In the genomic region with DNA sequence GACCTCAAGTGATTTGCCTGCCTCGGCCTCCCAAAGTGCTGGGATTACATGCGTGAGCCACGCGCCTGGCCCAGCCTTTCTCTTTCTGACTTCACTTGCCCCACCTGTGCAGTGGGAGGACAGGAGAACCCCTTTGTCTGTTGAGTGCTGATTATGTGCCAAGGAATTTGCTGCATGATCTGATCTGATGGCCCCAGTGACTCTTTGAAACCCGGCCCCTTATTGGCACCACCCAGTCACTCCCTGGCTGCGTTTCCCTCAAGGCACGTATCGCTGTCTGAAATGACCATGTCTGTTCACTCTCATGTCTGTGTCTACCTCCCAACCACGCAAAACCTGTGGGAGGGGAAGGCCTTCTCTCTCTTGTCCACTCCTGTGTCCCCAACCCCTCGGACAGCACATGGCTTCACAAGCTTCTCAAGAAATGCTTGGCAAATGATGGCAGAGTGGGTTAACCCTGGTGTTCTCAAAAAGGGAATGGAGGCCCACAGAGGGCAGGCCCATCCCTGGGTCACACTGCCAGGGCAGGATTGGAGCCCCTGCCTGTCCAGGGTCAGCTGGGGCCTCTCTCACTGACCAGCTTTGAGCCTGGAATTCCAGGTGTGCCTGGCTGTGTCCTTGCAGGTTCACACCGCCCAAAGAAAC, we compare ENCODE assay signal across 9 cellular contexts. TPM values are rescaled to one million over a fixed set of nuclear protein-coding genes. Genes with fewer than 3 reads are reported as not detected.
DNase-seq lines count a peak whose midpoint lies in the region; ATAC-seq and TF ChIP-seq lines count a peak whose summit lies in the region.
"Had no signal": no experiment of that assay in that cellular context is flagged by ENCODE, and none has a peak within 500 bp of the region (broad histone marks: within the 10 kb centered on the region; RNA-seq: fewer than 3 reads in every experiment).

No MANE protein-coding gene starts in this region.

- peaks cover 63% of the 10 kb centered on the region for H3K4me1 ChIP-seq in IMR-90 (ENCODE audit: control insufficient read depth, insufficient read depth, low read length)
- H3K4me1 ChIP-seq in right lobe of liver = peaks cover 0 to 60% (median 42%) of the 10 kb centered on the region in 4 donors
- H3K4me1 ChIP-seq in stomach = peaks cover 57 to 100% (median 79%) of the 10 kb centered on the region in 4 donors
- H3K4me1 ChIP-seq in mesendoderm (ENCODE audit: control insufficient read depth, low read depth, low read length) = no peaks in the 10 kb centered on the region

- H3K4me2 ChIP-seq in IMR-90 (ENCODE audit: low read depth, low read length) = peak overlapping the region; percentile 19; the same call in 1 of the 2 replicates
- no peak overlapping the region for H3K4me2 ChIP-seq in mesendoderm (ENCODE audit: low read length)

- H3K56ac ChIP-seq in IMR-90 (ENCODE audit: extremely low read depth, insufficient read depth, low read length) (no peak overlapping the region), mesendoderm (ENCODE audit: low read length) (no peak overlapping the region)

- H3K27ac ChIP-seq in IMR-90 (ENCODE audit: insufficient read depth, low read length) (peak overlapping the region; percentile 85), brain microvascular endothelial cell (peak overlapping the region; percentile 88), right lobe of liver (peak overlapping the region; percentile 65 to 90 (median 87)), stomach (peak overlapping the region; percentile 37 to 86 (median 84)), mesendoderm (ENCODE audit: low read depth, low read length) (no peak overlapping the region)

- H3K9me3 Mint-ChIP-seq in activated naive CD4-positive, alpha-beta T cell treated with anti-CD3 and anti-CD28 coated beads, Interleukin-2, amount 10 ng/mL, durations not matched to agents 7 days and 5 days = no peaks in the 10 kb centered on the region

- peaks cover 58% of the 10 kb centered on the region for H3K9me1 ChIP-seq in IMR-90 (ENCODE audit: insufficient read depth, low read length)

- H3K27me3 Mint-ChIP-seq in activated naive CD4-positive, alpha-beta T cell treated with anti-CD3 and anti-CD28 coated beads, Interleukin-2, amount 10 ng/mL, durations not matched to agents 7 days and 5 days = peaks cover 21% of the 10 kb centered on the region

- H3K36me3 ChIP-seq in IMR-90 (ENCODE audit: control insufficient read depth, insufficient read depth, low read length) (peaks cover 18% of the 10 kb centered on the region), brain microvascular endothelial cell (replicated peaks) (peaks cover 4% of the 10 kb centered on the region), right lobe of liver (no peaks in the 10 kb centered on the region), stomach (no peaks in the 10 kb centered on the region), mesendoderm (ENCODE audit: control insufficient read depth, insufficient read depth, low read length) (no peaks in the 10 kb centered on the region)

- no peak for TF ChIP-seq POLR2A in IMR-90 (IDR thresholded peaks at IDR 0.05; ENCODE audit: low read depth, low read length)
- no peak for TF ChIP-seq POLR2A in right lobe of liver (IDR thresholded peaks at IDR 0.05)
- no peak for TF ChIP-seq POLR2A in stomach (IDR thresholded peaks at IDR 0.05)

- no peaks in the 10 kb centered on the region for H3K36me3 Mint-ChIP-seq in activated naive CD4-positive, alpha-beta T cell treated with anti-CD3 and anti-CD28 coated beads, Interleukin-2, amount 10 ng/mL, durations not matched to agents 7 days and 5 days

- H3K23ac ChIP-seq in IMR-90 (ENCODE audit: low read depth, low read length) (peak overlapping the region; percentile 70), mesendoderm (ENCODE audit: low read length) (no peak overlapping the region)

- H3K79me2 ChIP-seq in mesendoderm (ENCODE audit: control insufficient read depth, insufficient read depth, low read length) = no peaks in the 10 kb centered on the region

- H4K8ac ChIP-seq in IMR-90 (ENCODE audit: low read depth in 2 of 2, low read length in 2 of 2) (peak overlapping the region; percentile 64 to 87), mesendoderm (ENCODE audit: low read depth, low read length) (no peak overlapping the region)

- H3K4me3 Mint-ChIP-seq in activated naive CD4-positive, alpha-beta T cell treated with anti-CD3 and anti-CD28 coated beads, Interleukin-2, amount 10 ng/mL, durations not matched to agents 7 days and 5 days = no peak overlapping the region

- H4K20me1 ChIP-seq in IMR-90 (ENCODE audit: insufficient read depth, low read length) = peaks cover 72% of the 10 kb centered on the region

- DNase-seq in IMR-90 (no peak), brain microvascular endothelial cell (no peak), right lobe of liver (no peak), stomach (no peak), NCI-H526 treated with DMSO at 0.1 percent for 48 hours (lab: John Stamatoyannopoulos, UW) (no peak), mesendoderm (no peak)
- no peak for DNase-seq in activated naive CD4-positive, alpha-beta T cell treated with anti-CD3 and anti-CD28 coated beads, Interleukin-2, amount 10 ng/mL, durations not matched to agents 7 days and 5 days
- DNase-seq: effector CD4-positive, alpha-beta T cell had no signal

- TF ChIP-seq CTCF in IMR-90 (conservative IDR thresholded peaks at IDR 0.05; ENCODE audit: low read depth, low read length) (no peak), brain microvascular endothelial cell (IDR thresholded peaks at IDR 0.05; ENCODE audit: low read depth, low read length, missing control alignments) (no peak), right lobe of liver (IDR thresholded peaks at IDR 0.05) (no peak), stomach (IDR thresholded peaks at IDR 0.05) (no peak)

- H4K5ac ChIP-seq in IMR-90 (ENCODE audit: low read depth, low read length) = peak overlapping the region; percentile 75
- no peak overlapping the region for H4K5ac ChIP-seq in mesendoderm (ENCODE audit: low read length)

- dilution Hi-C loops in IMR-90 (cut with HindIII; ENCODE audit: low sequenced_read_pairs, unreplicated experiment) = no loop called here

- H2BK20ac ChIP-seq in IMR-90 (ENCODE audit: low read depth, low read length) = peak overlapping the region; percentile 58

- H3K4me3 ChIP-seq in IMR-90 (ENCODE audit: insufficient read depth, low read depth, low read length) = no peak overlapping the region
- H3K4me3 ChIP-seq in brain microvascular endothelial cell (ENCODE audit: low read depth, low read length) = no peak overlapping the region
- H3K4me3 ChIP-seq in right lobe of liver = no peak overlapping the region
- H3K4me3 ChIP-seq in stomach = no peak overlapping the region
- H3K4me3 ChIP-seq in mesendoderm (ENCODE audit: low read length) = no peak overlapping the region

- H2AK9ac ChIP-seq in IMR-90 (replicated peaks; ENCODE audit: low read depth, low read length, poor library complexity) = peak overlapping the region; percentile 90

- ATAC-seq in IMR-90 (ENCODE audit: low read depth) (no peak), right lobe of liver (peak in 1 of 4 donors; percentile 5), HG03460 (IDR thresholded peaks at IDR 0.05; ENCODE audit: unreplicated experiment) (no peak)

- TF ChIP-seq EP300 in stomach (IDR thresholded peaks at IDR 0.05) = no peak

- H3K18ac ChIP-seq in IMR-90 (ENCODE audit: low read depth, low read length) (peak overlapping the region; percentile 89), mesendoderm (ENCODE audit: low read length) (no peak overlapping the region)

- in situ Hi-C loops in IMR-90 (cut with MboI; ENCODE audit: low sequenced_read_pairs) = no loop called here
- in situ Hi-C loops in brain microvascular endothelial cell (cut with HindIII; ENCODE audit: low pct_ligation_motif_present, low sequenced_read_pairs) = no loop called here

- H2BK120ac ChIP-seq in IMR-90 (ENCODE audit: low read depth, low read length) (peak overlapping the region; percentile 86), mesendoderm (ENCODE audit: low read depth, low read length) (no peak overlapping the region)

- no peaks in the 10 kb centered on the region for H3K9me3 ChIP-seq in IMR-90 (ENCODE audit: control insufficient read depth, insufficient read depth, low read length)
- H3K9me3 ChIP-seq in right lobe of liver = no peaks in the 10 kb centered on the region
- H3K9me3 ChIP-seq in stomach = no peaks in the 10 kb centered on the region

- no peaks in the 10 kb centered on the region for H3K27me3 ChIP-seq in IMR-90 (ENCODE audit: control insufficient read depth, insufficient read depth, low read length)
- H3K27me3 ChIP-seq in brain microvascular endothelial cell (replicated peaks) = no peaks in the 10 kb centered on the region
- no peaks in the 10 kb centered on the region for H3K27me3 ChIP-seq in right lobe of liver
- H3K27me3 ChIP-seq in stomach = no peaks in the 10 kb centered on the region
- no peaks in the 10 kb centered on the region for H3K27me3 ChIP-seq in mesendoderm (ENCODE audit: insufficient read depth, low read length, poor library complexity)

- WGBS in IMR-90 (ENCODE audit: extremely low coverage in 2 of 2, insufficient read length in 1 of 2), 2 experiments = 17% methylated on average over 1 of the region's 11 CpGs; no CpG with 5 or more reads in 1 of the 2 experiments
- WGBS in right lobe of liver (ENCODE audit: insufficient coverage, low coverage, low lambda C conversion rate, missing lambda C conversion rate) = 58% methylated on average over 6 of the region's 11 CpGs
- 51 to 63% (median 58%) methylated on average over 11 of the region's 11 CpGs for WGBS in stomach, 5 donors
- no CpG with 5 or more reads among the region's 11 CpGs for WGBS in mesendoderm (ENCODE audit: extremely low coverage, insufficient coverage, low lambda C conversion rate)

- TF ChIP-seq RAD21 in IMR-90 (IDR thresholded peaks at IDR 0.05; ENCODE audit: low read length) = no peak

- peak overlapping the region; percentile 58 for H2AFZ ChIP-seq in IMR-90 (replicated peaks; ENCODE audit: low read length, poor library complexity)

- H3K14ac ChIP-seq in IMR-90 (replicated peaks; ENCODE audit: low read depth, low read length) = peak overlapping the region; percentile 73

- H2BK5ac ChIP-seq in IMR-90 (ENCODE audit: low read depth, low read length, poor library complexity, severe bottlenecking) = peak overlapping the region; percentile 79
- H2BK5ac ChIP-seq in mesendoderm (ENCODE audit: low read length) = no peak overlapping the region

- no peaks in the 10 kb centered on the region for H3K4me1 Mint-ChIP-seq in activated naive CD4-positive, alpha-beta T cell treated with anti-CD3 and anti-CD28 coated beads, Interleukin-2, amount 10 ng/mL, durations not matched to agents 7 days and 5 days

- H2BK15ac ChIP-seq in IMR-90 (ENCODE audit: low read depth, low read length) (peak overlapping the region; percentile 59; the same call in 2 of the 3 replicates), mesendoderm (replicated peaks; ENCODE audit: low read depth) (no peak overlapping the region)

- POLR2A ChIA-PET in IMR-90 (lab: Charles Lee; ENCODE audit: unreplicated experiment) = no interaction called here

- H2AK5ac ChIP-seq in IMR-90 (ENCODE audit: low read depth, low read length) (peak overlapping the region; percentile 97), mesendoderm (ENCODE audit: low read length) (no peak overlapping the region)

- H3K79me1 ChIP-seq in IMR-90 (ENCODE audit: low read depth in 1 of 2, low read length in 2 of 2) (peaks cover 15 to 91% of the 10 kb centered on the region in 2 experiments; a peak in 3 of 4 replicates), mesendoderm (ENCODE audit: low read length) (peaks cover 20% of the 10 kb centered on the region)

- peak overlapping the region; percentile 92 for H3K4ac ChIP-seq in IMR-90 (ENCODE audit: low read depth, low read length)
- no peak overlapping the region for H3K4ac ChIP-seq in mesendoderm (ENCODE audit: low read depth, low read length)

- H3K9ac ChIP-seq in IMR-90 (ENCODE audit: low read depth, low read length) = peak overlapping the region; percentile 35
- H3K9ac ChIP-seq in mesendoderm (ENCODE audit: low read length) = no peak overlapping the region

- intact Hi-C loops in IMR-90 (cut with micrococcal nuclease) (no loop called here), right lobe of liver (cut with DNase I) (loop anchor here (10.0 kb wide), 1 partner anchor 55 kb away; no protein-coding TSS in a partner anchor), stomach (cut with DNase I; ENCODE audit: low total_unique reads) (no loop called here)

- peak overlapping the region; percentile 89 for H4K91ac ChIP-seq in IMR-90 (ENCODE audit: insufficient read depth, low read depth, low read length)

- no peak overlapping the region for H3K27ac Mint-ChIP-seq in activated naive CD4-positive, alpha-beta T cell treated with anti-CD3 and anti-CD28 coated beads, Interleukin-2, amount 10 ng/mL, durations not matched to agents 7 days and 5 days

- CTCF ChIA-PET in IMR-90 (lab: Yijun Ruan, JAX) = no interaction called here
- CTCF ChIA-PET in activated naive CD4-positive, alpha-beta T cell treated with anti-CD3 and anti-CD28 coated beads, Interleukin-2, amount 10 ng/mL, durations not matched to agents 7 days and 5 days (lab: Charles Lee) = no interaction called here

- BruUV-seq in IMR-90 (replicated peaks; lab: Mats Ljungman, UMichigan) = no TSS peak

RNA-seq across cellular contexts. Expression of a gene that starts 21.9 kb away (rescaled TPM):
- total RNA-seq in IMR-90 (2012; rRNA removed) (77.8 and 79.9 TPM in 2 replicates), right lobe of liver (100 to 1,000 TPM in 1 of 6 experiments, 10 to 100 TPM in 5; 61.6 to 128 (median 67.5) TPM), stomach (10 to 100 TPM; 24.5 to 76.8 (median 35.6) TPM)
- polyA plus RNA-seq in IMR-90 (2012; rRNA removed) (110 and 112 TPM in 2 replicates), stomach (10 to 100 TPM in 2 of 3 donors, 1 to 10 TPM in 1; 6.0 to 18.9 (median 18.3) TPM)
- polyA plus RNA-seq in IMR-90 (2012; cell fraction: cytosol; rRNA removed) = 55.9 and 71.1 TPM in 2 replicates
- 133 and 147 TPM in 2 replicates for polyA plus RNA-seq in IMR-90 (2012; cell fraction: nucleus; rRNA removed; ENCODE audit: low replicate concordance)
- 12.8 TPM for polyA plus RNA-seq in mesendoderm (2013, experiment 1 of 2)
- 13.7 TPM for polyA plus RNA-seq in mesendoderm (2013, experiment 2 of 2)

Comparison
In these comparisons a context has a peak if more than half of its experiments do, and no peak if none do; other contexts are left out.
1. intact Hi-C loops: an anchor here in right lobe of liver (10.0 kb wide); none called in IMR-90 and stomach.